2 cellular contexts compared by ENCODE assay signal in genomic region chr16:54938351-54939346, GRCh38.
TF ChIP-seq lines count a peak whose summit lies in the region.

No MANE protein-coding gene starts in this region.

TF ChIP-seq in GM23338, 12 proteins besides CTCF, POLR2A, EP300 and RAD21:
- TF ChIP-seq EZH2phosphoT487 (IDR thresholded peaks at IDR 0.05; ENCODE audit: unreplicated experiment) (peak; percentile 57), EZH2 (IDR thresholded peaks at IDR 0.05; ENCODE audit: low read depth, unreplicated experiment) (peak; percentile 57), STAT1 (IDR thresholded peaks at IDR 0.05; ENCODE audit: unreplicated experiment) (no peak)

TF ChIP-seq in H1, 55 proteins besides CTCF, POLR2A, EP300 and RAD21:
- TF ChIP-seq SUZ12 (IDR thresholded peaks at IDR 0.05; ENCODE audit: low read length): peak; percentile 95
- TF ChIP-seq SP4 (IDR thresholded peaks at IDR 0.05; ENCODE audit: low read length): no peak
- TF ChIP-seq CTBP2 (IDR thresholded peaks at IDR 0.05; ENCODE audit: borderline replicate concordance, insufficient read depth, insufficient read length, low read length): peak; percentile 53
- TF ChIP-seq KDM4A (IDR thresholded peaks at IDR 0.05; ENCODE audit: low read depth, low read length, severe bottlenecking): peak; percentile 22
- TF ChIP-seq EZH2 (IDR thresholded peaks at IDR 0.05; ENCODE audit: low read depth, low read length, severe bottlenecking): peak; percentile 94
- TF ChIP-seq, protein P1, sequence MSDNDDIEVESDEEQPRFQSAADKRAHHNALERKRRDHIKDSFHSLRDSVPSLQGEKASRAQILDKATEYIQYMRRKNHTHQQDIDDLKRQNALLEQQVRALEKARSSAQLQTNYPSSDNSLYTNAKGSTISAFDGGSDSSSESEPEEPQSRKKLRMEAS (IDR thresholded peaks at IDR 0.05): peak; percentile 37; the same call in 1 of the 2 replicates
- no peak for TF ChIP-seq TEAD4 (IDR thresholded peaks at IDR 0.05; ENCODE audit: low read depth, low read length)
- no peak for TF ChIP-seq MAFK (IDR thresholded peaks at IDR 0.05; ENCODE audit: low read depth, low read length)
- peak; percentile 68 for TF ChIP-seq RNF2 (IDR thresholded peaks at IDR 0.05; ENCODE audit: borderline replicate concordance, low read depth, low read length, missing control alignments, poor library complexity, severe bottlenecking)
- no peak for TF ChIP-seq YY1 (IDR thresholded peaks at IDR 0.05; ENCODE audit: low read depth, low read length)
- no peak for TF ChIP-seq ZNF274 (IDR thresholded peaks at IDR 0.05; ENCODE audit: borderline replicate concordance, extremely low read depth, low read length)
- TF ChIP-seq E2F6 (IDR thresholded peaks at IDR 0.05): peak; percentile 69; the same call in 1 of the 2 replicates
